8 cellular contexts compared by ENCODE assay signal in genomic region chr10:78302989-78303854, GRCh38.
A peak's percentile ranks its signal among the peaks of the same experiment; 100 is the strongest.
DNase-seq lines count a peak whose midpoint lies in the region; ATAC-seq and TF ChIP-seq lines count a peak whose summit lies in the region.

No MANE protein-coding gene starts in this region.

- H3K4ac ChIP-seq in mesenchymal stem cell (ENCODE audit: low read depth in 1 of 2, low read length in 2 of 2), result peak overlapping the region in 1 of 2 experiments; percentile 30

- H3K23ac ChIP-seq in mesenchymal stem cell (ENCODE audit: low read length in 2 of 2), result no peak overlapping the region

- H3K9me3 ChIP-seq in mesenchymal stem cell (ENCODE audit: control insufficient read depth, low read length), result no peaks in the 10 kb centered on the region

- H2BK5ac ChIP-seq in mesenchymal stem cell (ENCODE audit: low read depth, low read length, poor library complexity, severe bottlenecking), result no peak overlapping the region

- H2AFZ ChIP-seq in mesenchymal stem cell (ENCODE audit: low read depth, low read length), result peak overlapping the region; percentile 65

- no peaks in the 10 kb centered on the region for H3K36me3 ChIP-seq in mesenchymal stem cell (ENCODE audit: control insufficient read depth in 1 of 2, insufficient read depth in 2 of 2, low read depth in 1 of 2, low read length in 2 of 2)

- no peak overlapping the region for H2BK120ac ChIP-seq in mesenchymal stem cell (ENCODE audit: low read depth, low read length)

- peaks cover 14% of the 10 kb centered on the region for H3K4me1 ChIP-seq in mesenchymal stem cell (ENCODE audit: control insufficient read depth, insufficient read depth, low read depth, low read length)

- H3K79me1 ChIP-seq in mesenchymal stem cell (replicated peaks; ENCODE audit: low read length, poor library complexity, severe bottlenecking), result no peaks in the 10 kb centered on the region

- peak overlapping the region; percentile 87 for H3K9ac ChIP-seq in mesenchymal stem cell (ENCODE audit: low read length)

- H3K27ac ChIP-seq in HL-60 (replicated peaks) (peak overlapping the region; percentile 89), mesenchymal stem cell (ENCODE audit: low read length, poor library complexity, severe bottlenecking) (no peak overlapping the region)

- H2BK15ac ChIP-seq in mesenchymal stem cell (ENCODE audit: low read depth, poor library complexity, severe bottlenecking), result peak overlapping the region; percentile 92

- intact Hi-C loops in activated CD8-positive, alpha-beta T cell treated with anti-CD3 and anti-CD28 coated beads for 36 hours (cut with micrococcal nuclease), result loop anchor here (5.0 kb wide), 1 partner anchor 271 kb away; the partner anchor contains the start of gene RPS24

- H3K4me3 ChIP-seq in HL-60 (replicated peaks; ENCODE audit: insufficient read depth, low read length), result peak overlapping the region; percentile 44
- H3K4me3 ChIP-seq in mesenchymal stem cell (ENCODE audit: insufficient read depth in 1 of 2, low read depth in 1 of 2, low read length in 2 of 2), result peak overlapping the region; percentile 47 to 81

- H3K14ac ChIP-seq in mesenchymal stem cell (ENCODE audit: low read length in 2 of 2), result peak overlapping the region in 1 of 2 experiments; percentile 56

- H3K27ac Mint-ChIP-seq in activated CD8-positive, alpha-beta T cell treated with anti-CD3 and anti-CD28 coated beads for 36 hours, result peak overlapping the region; percentile 85

- H2BK12ac ChIP-seq in mesenchymal stem cell (ENCODE audit: low read length in 2 of 2), result peak overlapping the region in 1 of 2 experiments; percentile 59

- no peaks in the 10 kb centered on the region for H3K27me3 ChIP-seq in HL-60 (ENCODE audit: insufficient read depth, poor library complexity, severe bottlenecking)
- no peaks in the 10 kb centered on the region for H3K27me3 ChIP-seq in mesenchymal stem cell (ENCODE audit: control insufficient read depth in 1 of 2, insufficient read depth in 1 of 2, low read length in 2 of 2)

- peaks cover 2% of the 10 kb centered on the region for H3K9me3 Mint-ChIP-seq in activated CD8-positive, alpha-beta T cell treated with anti-CD3 and anti-CD28 coated beads for 36 hours

- peak overlapping the region; percentile 7 for H4K91ac ChIP-seq in mesenchymal stem cell (ENCODE audit: low read length)

- WGBS in mesenchymal stem cell, result 10% methylated on average over 65 of the region's 81 CpGs

- H3K4me2 ChIP-seq in mesenchymal stem cell (ENCODE audit: low read length, poor library complexity, severe bottlenecking), result peak overlapping the region; percentile 51

- H3K36me3 Mint-ChIP-seq in activated CD8-positive, alpha-beta T cell treated with anti-CD3 and anti-CD28 coated beads for 36 hours (ENCODE audit: low read depth), result no peaks in the 10 kb centered on the region

- peak; percentile 86 for ATAC-seq in GM19463 (IDR thresholded peaks at IDR 0.05; ENCODE audit: unreplicated experiment)
- peak; percentile 96 for ATAC-seq in activated CD8-positive, alpha-beta T cell treated with anti-CD3 and anti-CD28 coated beads for 36 hours

- peaks cover 16% of the 10 kb centered on the region for H3K4me1 Mint-ChIP-seq in activated CD8-positive, alpha-beta T cell treated with anti-CD3 and anti-CD28 coated beads for 36 hours (ENCODE audit: low read depth)

- CTCF ChIA-PET in activated CD8-positive, alpha-beta T cell treated with anti-CD3 and anti-CD28 coated beads for 36 hours (lab: Charles Lee), result interaction anchor here (0.8 to 1.7 kb wide), 6 partner anchors 10 to 256 kb away, joined by 3 to 7 read pairs (median 4); no protein-coding TSS in a partner anchor

- POLR2A ChIA-PET in activated CD8-positive, alpha-beta T cell treated with anti-CD3 and anti-CD28 coated beads for 36 hours (lab: Charles Lee), result interaction anchor here (1.0 to 1.1 kb wide), 2 partner anchors 250 to 267 kb away, joined by 3 to 5 read pairs; no protein-coding TSS in a partner anchor

- TF ChIP-seq CTCF in HL-60 (IDR thresholded peaks at IDR 0.05; ENCODE audit: insufficient read depth, low read length), result peak; percentile 52
- TF ChIP-seq CTCF in activated CD8-positive, alpha-beta T cell treated with anti-CD3 and anti-CD28 coated beads for 36 hours (IDR thresholded peaks at IDR 0.05), result peak; percentile 75

- H2AK5ac ChIP-seq in mesenchymal stem cell (ENCODE audit: low read length, severe bottlenecking), result no peak overlapping the region

- H3K4me3 Mint-ChIP-seq in activated CD8-positive, alpha-beta T cell treated with anti-CD3 and anti-CD28 coated beads for 36 hours, result peak overlapping the region; percentile 74

- no peaks in the 10 kb centered on the region for H3K27me3 Mint-ChIP-seq in activated CD8-positive, alpha-beta T cell treated with anti-CD3 and anti-CD28 coated beads for 36 hours

- peak; percentile 85 for DNase-seq in CMK (ENCODE audit: low read depth)
- peak; percentile 89 to 90 for DNase-seq in HL-60 (ENCODE audit: low read depth in 1 of 2, low spot score in 1 of 2)
- DNase-seq in NCI-H82 treated with DMSO at 0.1 percent for 48 hours (lab: John Stamatoyannopoulos, UW; ENCODE audit: unreplicated experiment), result peak; percentile 74
- peak; percentile 96 for DNase-seq in activated CD8-positive, alpha-beta T cell treated with anti-CD3 and anti-CD28 coated beads for 36 hours
- peak; percentile 94 for DNase-seq in effector CD4-positive, alpha-beta T cell
- DNase-seq in mesenchymal stem cell, result peak; percentile 85
- DNase-seq in stimulated activated CD8-positive, alpha-beta memory T cell treated with anti-CD3 and anti-CD28 coated beads, Interleukin-12 subunit alpha, Interleukin-12 subunit beta, amount 100 ng/mL, for 24 hours (ENCODE audit: extremely low read depth), result peak; percentile 90

- peak overlapping the region; percentile 80 to 89 for H3K18ac ChIP-seq in mesenchymal stem cell (ENCODE audit: low read depth in 1 of 2, low read length in 2 of 2)

- H4K8ac ChIP-seq in mesenchymal stem cell (ENCODE audit: low read length), result peak overlapping the region; percentile 9
